ENCODE assay signal across 24 cellular contexts in the genomic region with DNA sequence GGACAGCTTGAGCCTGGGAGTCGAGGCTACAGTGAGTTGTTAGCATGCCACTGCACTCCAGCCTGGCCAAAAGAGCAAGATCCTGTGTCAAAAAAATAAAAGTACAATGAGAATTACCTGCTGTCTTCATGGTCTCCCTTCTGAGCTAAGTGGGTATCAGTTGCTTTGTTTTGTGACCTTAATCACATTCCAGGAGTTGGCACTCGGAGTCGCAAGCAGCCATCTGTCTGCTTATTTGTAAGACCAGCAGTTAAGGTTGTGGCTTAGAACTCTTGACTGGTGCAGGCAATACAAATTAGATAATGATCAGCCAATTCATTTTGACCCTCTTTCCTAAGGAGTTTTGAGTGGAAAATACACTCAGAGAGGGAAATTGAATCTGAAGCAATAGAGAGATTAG.
"Had no signal": no experiment of that assay in that cellular context is flagged by ENCODE, and none has a peak within 500 bp of the region (broad histone marks: within the 10 kb centered on the region; RNA-seq: fewer than 3 reads in every experiment).

No MANE protein-coding gene starts in this region.

- H3K4me1 ChIP-seq: ascending aorta, esophagus squamous epithelium, left lung, prostate gland, sigmoid colon had no signal

- H3K27ac ChIP-seq: ascending aorta, epithelial cell of prostate, esophagus squamous epithelium, left lung, neutrophil, ovary, prostate gland, sigmoid colon, thoracic aorta had no signal

- H3K36me3 ChIP-seq: neutrophil, ovary had no signal

- H3K27me3 ChIP-seq: ascending aorta, esophagus squamous epithelium, left lung, neutrophil, ovary, sigmoid colon had no signal

- ATAC-seq: activated CD4-positive, CD25-positive, alpha-beta regulatory T cell treated with anti-CD3 and anti-CD28 coated beads, Interleukin-2, amount 50 U/mL, for 24 hours; left lung; stimulated activated effector memory CD8-positive, alpha-beta T cell treated with anti-CD3 and anti-CD28 coated beads, Interleukin-12 subunit alpha, Interleukin-12 subunit beta, amount 100 ng/mL, for 72 hours had no signal

- H3K4me3 ChIP-seq: ascending aorta, esophagus squamous epithelium, left lung, ovary, prostate gland, sigmoid colon, thoracic aorta had no signal

- DNase-seq: activated CD4-positive, alpha-beta memory T cell treated with anti-CD3 and anti-CD28 coated beads for 36 hours; activated CD4-positive, alpha-beta T cell treated with anti-CD3 and anti-CD28 coated beads, Interleukin-2, amount 10 ng/mL, durations not matched to agents 24 days and 14 days; activated CD8-positive, alpha-beta memory T cell treated with anti-CD3 and anti-CD28 coated beads, Interleukin-2, amount 50 U/mL, for 48 hours; activated gamma-delta T cell; activated naive CD4-positive, alpha-beta T cell treated with anti-CD3 and anti-CD28 coated beads, Interleukin-2, amount 10 ng/mL, durations not matched to agents 7 days and 5 days; activated naive CD8-positive, alpha-beta T cell treated with anti-CD3 and anti-CD28 coated beads, Interleukin-2, amount 10 ng/mL, durations not matched to agents 7 days and 5 days; activated T-cell treated with anti-CD3 and anti-CD28 coated beads, Interleukin-2, amount 50 U/mL, for 24 hours; endodermal cell; esophagus squamous epithelium; foreskin melanocyte; left lung; ovary; retina; sigmoid colon; small intestine; stimulated activated CD4-positive, alpha-beta T cell treated with anti-CD3 and anti-CD28 coated beads, Interleukin-4, amount 100 ng/mL, for 24 hours; trophoblast cell had no signal

- H3K9me3 ChIP-seq: ascending aorta, esophagus squamous epithelium, left lung, neutrophil, ovary, prostate gland, sigmoid colon, thoracic aorta had no signal
